ENCODE assay signal across 1 cellular context in genomic region chr15:81480645-81481053, GRCh38.
TF ChIP-seq lines count a peak whose summit lies in the region.

No MANE protein-coding gene starts in this region.

TF ChIP-seq in K562, 482 proteins besides CTCF, POLR2A, EP300 and RAD21 (continued from another document):
- TF ChIP-seq RBFOX2 (IDR thresholded peaks at IDR 0.05; ENCODE audit: low read depth, low read length) (no peak), ZNF316 (IDR thresholded peaks at IDR 0.05) (peak; percentile 59), SMC3 (conservative IDR thresholded peaks at IDR 0.05; ENCODE audit: insufficient read depth, low read depth, low read length) (peak; percentile 69)
